1 cellular context compared by ENCODE assay signal in the genomic region with DNA sequence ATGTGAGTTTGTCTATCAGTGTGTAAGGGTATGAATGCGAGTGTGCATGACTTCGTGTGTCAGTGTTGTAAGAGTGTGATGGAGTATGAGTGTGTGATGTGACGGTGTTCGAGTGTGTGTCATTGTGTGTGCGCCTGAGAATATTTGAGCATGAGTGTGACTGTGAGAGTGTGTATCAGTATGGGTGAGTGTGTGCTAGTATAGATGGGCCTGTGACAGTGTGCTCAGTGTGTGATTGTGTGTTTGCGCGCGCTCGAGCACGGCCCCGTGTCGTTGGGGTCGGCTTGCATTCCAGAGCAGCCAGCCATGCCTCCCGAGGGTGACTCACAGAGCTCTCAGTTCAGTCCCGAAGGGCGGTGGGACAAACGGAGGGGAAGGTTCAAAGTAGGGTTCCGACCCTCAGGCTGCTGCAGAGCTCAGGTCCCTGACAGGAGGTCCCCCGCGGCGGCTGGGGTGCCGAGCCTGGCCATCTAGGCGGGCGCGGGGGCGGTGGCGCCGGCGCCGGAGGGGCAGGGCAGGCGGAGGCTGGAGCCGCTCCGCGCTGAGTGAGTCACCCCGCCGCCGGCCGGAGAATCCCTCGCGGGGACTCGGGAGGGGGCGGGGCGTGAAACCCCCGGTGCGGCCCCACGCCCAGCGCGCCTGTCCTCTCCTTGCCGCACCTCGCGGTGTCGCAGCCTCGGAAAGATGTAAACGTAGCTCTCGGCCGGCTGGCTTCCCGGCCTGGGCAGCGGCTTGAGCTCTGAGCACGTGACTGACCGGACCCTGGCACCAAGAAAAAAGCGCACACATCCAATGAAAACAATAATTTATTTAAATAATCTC.
TF ChIP-seq lines count a peak whose summit lies in the region.

No MANE protein-coding gene starts in this region.

TF ChIP-seq in WTC11, 78 proteins besides CTCF, POLR2A, EP300 and RAD21 (continued from another document):
- TF ChIP-seq KAT7 (CRISPR knock-in tag; IDR thresholded peaks at IDR 0.05; ENCODE audit: borderline replicate concordance) = no peak
- TF ChIP-seq ELF4 (CRISPR knock-in tag; IDR thresholded peaks at IDR 0.05; ENCODE audit: low read depth) = no peak
- no peak for TF ChIP-seq TEAD1 (CRISPR knock-in tag; IDR thresholded peaks at IDR 0.05)
- TF ChIP-seq, protein P1, sequence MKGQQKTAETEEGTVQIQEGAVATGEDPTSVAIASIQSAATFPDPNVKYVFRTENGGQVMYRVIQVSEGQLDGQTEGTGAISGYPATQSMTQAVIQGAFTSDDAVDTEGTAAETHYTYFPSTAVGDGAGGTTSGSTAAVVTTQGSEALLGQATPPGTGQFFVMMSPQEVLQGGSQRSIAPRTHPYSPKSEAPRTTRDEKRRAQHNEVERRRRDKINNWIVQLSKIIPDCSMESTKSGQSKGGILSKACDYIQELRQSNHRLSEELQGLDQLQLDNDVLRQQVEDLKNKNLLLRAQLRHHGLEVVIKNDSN (CRISPR knock-in tag; IDR thresholded peaks at IDR 0.05) = peak; percentile 74
- no peak for TF ChIP-seq NFYB (CRISPR knock-in tag; conservative IDR thresholded peaks at IDR 0.05; ENCODE audit: low read depth)
- no peak for TF ChIP-seq ZNF317 (CRISPR knock-in tag; IDR thresholded peaks at IDR 0.05; ENCODE audit: borderline replicate concordance, low read depth)
